ENCODE assay signal across 22 cellular contexts in genomic region chr11:66550887-66551286, GRCh38. TPM values are rescaled to one million over a fixed set of nuclear protein-coding genes. Genes with fewer than 3 reads are reported as not detected.
A peak's percentile ranks its signal among the peaks of the same experiment; 100 is the strongest.
DNase-seq lines count a peak whose midpoint lies in the region; ATAC-seq and TF ChIP-seq lines count a peak whose summit lies in the region.
"Had no signal": no experiment of that assay in that cellular context is flagged by ENCODE, and none has a peak within 500 bp of the region (broad histone marks: within the 10 kb centered on the region; RNA-seq: fewer than 3 reads in every experiment).

No MANE protein-coding gene starts in this region.

- H3K4me1 Mint-ChIP-seq in neural progenitor cell: peaks cover 28% of the 10 kb centered on the region

- no peaks in the 10 kb centered on the region for H3K9me3 Mint-ChIP-seq in neural progenitor cell
- H3K9me3 Mint-ChIP-seq: CD4-positive, alpha-beta T cell; CD8-positive, alpha-beta memory T cell had no signal

- DNase-seq in cardiac muscle cell (ENCODE audit: low read depth in 1 of 2, low spot score in 1 of 2) (no peak), heart right ventricle (no peak), neural progenitor cell (ENCODE audit: low spot score) (no peak), psoas muscle (no peak), foreskin melanocyte (no peak), hepatic stellate cell (ENCODE audit: low spot score) (no peak)
- DNase-seq in activated naive CD4-positive, alpha-beta T cell (lab: John Stamatoyannopoulos, UW): no peak
- DNase-seq: ACHN; AML-193; BE2C; CD4-positive, alpha-beta T cell; CD8-positive, alpha-beta memory T cell; DMS 273 treated with DMSO at 0.1 percent for 48 hours; DMS79; EL; GF-D8; GOT3; HCEC 1CT had no signal

- ATAC-seq in heart right ventricle (no peak), psoas muscle (no peak)

- no peaks in the 10 kb centered on the region for H3K79me2 ChIP-seq in neural progenitor cell (ENCODE audit: low read depth)

- H3K4me3 Mint-ChIP-seq in neural progenitor cell: no peak overlapping the region
- H3K4me3 Mint-ChIP-seq: CD14-positive monocyte; CD4-positive, alpha-beta T cell had no signal

- H3K9me3 ChIP-seq in cardiac muscle cell (ENCODE audit: low read depth): no peaks in the 10 kb centered on the region
- no peaks in the 10 kb centered on the region for H3K9me3 ChIP-seq in heart right ventricle
- no peaks in the 10 kb centered on the region for H3K9me3 ChIP-seq in HEK293 (ENCODE audit: control insufficient read depth, insufficient read depth, low read depth, low read length)
- no peaks in the 10 kb centered on the region for H3K9me3 ChIP-seq in neural progenitor cell (ENCODE audit: low read depth)
- no peaks in the 10 kb centered on the region for H3K9me3 ChIP-seq in psoas muscle
- H3K9me3 ChIP-seq: BE2C; BLaER1 treated with 17β-estradiol and CSF1 and Interleukin-3, amounts not matched to agents 10 nM and 100 nM had no signal

- H3K27me3 ChIP-seq in cardiac muscle cell (no peaks in the 10 kb centered on the region), heart right ventricle (peaks cover 0 to 5% (median 0%) of the 10 kb centered on the region in 7 donors), neural progenitor cell (no peaks in the 10 kb centered on the region), psoas muscle (ENCODE audit: insufficient read depth in 3 of 3, low read length in 2 of 3) (no peaks in the 10 kb centered on the region)
- H3K27me3 ChIP-seq: BE2C; BLaER1 treated with 17β-estradiol and CSF1 and Interleukin-3, amounts not matched to agents 10 nM and 100 nM had no signal

- H3K4me2 ChIP-seq in neural progenitor cell: no peak overlapping the region
- H3K4me2 ChIP-seq: BLaER1 treated with 17β-estradiol and CSF1 and Interleukin-3, amounts not matched to agents 10 nM and 100 nM had no signal

- no peak overlapping the region for H3K9ac ChIP-seq in neural progenitor cell
- H3K9ac ChIP-seq: BLaER1 treated with 17β-estradiol and CSF1 and Interleukin-3, amounts not matched to agents 10 nM and 100 nM had no signal

- H3K4me3 ChIP-seq in cardiac muscle cell: no peak overlapping the region
- H3K4me3 ChIP-seq in heart right ventricle: no peak overlapping the region
- H3K4me3 ChIP-seq in HEK293 (ENCODE audit: low read depth, low read length): no peak overlapping the region
- no peak overlapping the region for H3K4me3 ChIP-seq in neural progenitor cell
- no peak overlapping the region for H3K4me3 ChIP-seq in psoas muscle
- H3K4me3 ChIP-seq: BLaER1 treated with 17β-estradiol and CSF1 and Interleukin-3, amounts not matched to agents 10 nM and 100 nM had no signal

- peaks cover 20% of the 10 kb centered on the region for H3K27me3 Mint-ChIP-seq in neural progenitor cell (ENCODE audit: insufficient read depth, low read depth)

- peak overlapping the region; percentile 65 for H3K27ac ChIP-seq in cardiac muscle cell
- no peak overlapping the region for H3K27ac ChIP-seq in heart right ventricle
- no peak overlapping the region for H3K27ac ChIP-seq in HEK293 (ENCODE audit: extremely low read depth, low read depth, low read length)
- no peak overlapping the region for H3K27ac ChIP-seq in neural progenitor cell
- H3K27ac ChIP-seq in psoas muscle: peak overlapping the region; percentile 37
- H3K27ac ChIP-seq: 22Rv1; BLaER1 treated with 17β-estradiol and CSF1 and Interleukin-3, amounts not matched to agents 10 nM and 100 nM had no signal

- no peak overlapping the region for H2AFZ ChIP-seq in neural progenitor cell (replicated peaks)

- CTCF ChIA-PET in HEK293 (lab: Yijun Ruan, JAX): interaction anchor here (0.7 kb wide), 1 partner anchor 101 kb away, joined by 3 read pairs; no protein-coding TSS in a partner anchor

- TF ChIP-seq CTCF in cardiac muscle cell (IDR thresholded peaks at IDR 0.05; ENCODE audit: low read depth, low read length) (no peak), heart right ventricle (IDR thresholded peaks at IDR 0.05) (no peak), HEK293 (tag by site-specific recombination; IDR thresholded peaks at IDR 0.05) (no peak), neural progenitor cell (IDR thresholded peaks at IDR 0.05) (no peak), psoas muscle (IDR thresholded peaks at IDR 0.05) (no peak)

- H3K4me1 ChIP-seq in cardiac muscle cell (ENCODE audit: low read depth) (peaks cover 4% of the 10 kb centered on the region), heart right ventricle (peaks cover 0 to 12% (median 9%) of the 10 kb centered on the region in 9 donors), HEK293 (ENCODE audit: control insufficient read depth, insufficient read depth, low read length) (no peaks in the 10 kb centered on the region), neural progenitor cell (peaks cover 20% of the 10 kb centered on the region), psoas muscle (peaks cover 13% of the 10 kb centered on the region)
- H3K4me1 ChIP-seq: BE2C had no signal

- H3K36me3 Mint-ChIP-seq in neural progenitor cell: no peaks in the 10 kb centered on the region
- H3K36me3 Mint-ChIP-seq: CD14-positive monocyte had no signal

- peaks cover 35% of the 10 kb centered on the region for H3F3A ChIP-seq in neural progenitor cell (ENCODE audit: low read depth)

- POLR2A ChIA-PET in HEK293 (lab: Yijun Ruan, JAX): no interaction called here

- intact Hi-C loops in heart right ventricle (cut with DNase I) (no loop called here), psoas muscle (cut with DNase I) (no loop called here)

- peak overlapping the region; percentile 44 for H3K27ac Mint-ChIP-seq in neural progenitor cell
- H3K27ac Mint-ChIP-seq: CD14-positive monocyte; CD4-positive, alpha-beta T cell had no signal

- WGBS in heart right ventricle, 2 donors: 83 to 88% methylated on average over 4 of the region's 4 CpGs
- 80 to 94% (median 86%) methylated on average over 4 of the region's 4 CpGs for WGBS in psoas muscle, 3 donors

- H4K20me1 ChIP-seq in neural progenitor cell (ENCODE audit: low read depth): peaks cover 15% of the 10 kb centered on the region
- H4K20me1 ChIP-seq: BLaER1 treated with 17β-estradiol and CSF1 and Interleukin-3, amounts not matched to agents 10 nM and 100 nM had no signal

- H3K36me3 ChIP-seq in cardiac muscle cell (no peaks in the 10 kb centered on the region), heart right ventricle (no peaks in the 10 kb centered on the region), HEK293 (ENCODE audit: control insufficient read depth in 2 of 2, insufficient read depth in 1 of 2, low read length in 2 of 2) (no peaks in the 10 kb centered on the region), neural progenitor cell (no peaks in the 10 kb centered on the region), psoas muscle (ENCODE audit: insufficient read depth in 1 of 2, low read depth in 1 of 2) (no peaks in the 10 kb centered on the region)
- H3K36me3 ChIP-seq: BE2C; BLaER1 treated with 17β-estradiol and CSF1 and Interleukin-3, amounts not matched to agents 10 nM and 100 nM had no signal

TF ChIP-seq in HEK293, 187 proteins besides CTCF, POLR2A, EP300 and RAD21 (continues in another document):
- no peak for TF ChIP-seq ZNF19 (tag by site-specific recombination; IDR thresholded peaks at IDR 0.05; ENCODE audit: low read depth)

RNA-seq across cellular contexts. Expression of gene ACTN3, which starts 4.2 kb away (rescaled TPM):
- 74.2 and 189 TPM in 2 replicates for total RNA-seq in cardiac muscle cell
- 111 and 322 TPM in 2 replicates for polyA plus RNA-seq in cardiac muscle cell
- total RNA-seq in heart right ventricle: under 1 TPM in 1 of 10 donors, not detected in 9; 0.24 TPM
- polyA plus RNA-seq in heart right ventricle: under 1 TPM in 1 of 2 donors, not detected in 1; 0.03 TPM
- 20.2 and 33.0 TPM in 2 replicates for total RNA-seq in neural progenitor cell (ENCODE audit: low replicate concordance)
- total RNA-seq in psoas muscle: 100 to 1,000 TPM in 1 of 4 donors, 10 to 100 TPM in 2, 1 to 10 TPM in 1; 2.9 to 254 (median 78.4) TPM
- 100 to 1,000 TPM in 1 of 3 donors, 10 to 100 TPM in 1, 1 to 10 TPM in 1; 8.7 to 531 (median 15.1) TPM for polyA plus RNA-seq in psoas muscle
- polyA plus RNA-seq: CD14-positive monocyte; CD8-positive, alpha-beta memory T cell had no signal

RNA-seq across cellular contexts. Expression of gene ZDHHC24, which starts 5.0 kb away (rescaled TPM):
- total RNA-seq in cardiac muscle cell (14.7 and 21.6 TPM in 2 replicates), heart right ventricle (1 to 10 TPM; 4.6 to 8.4 (median 5.4) TPM), neural progenitor cell (ENCODE audit: low replicate concordance) (4.1 and 10.0 TPM in 2 replicates), psoas muscle (1 to 10 TPM; 3.9 to 6.5 (median 5.2) TPM)
- polyA plus RNA-seq in cardiac muscle cell (15.2 and 16.9 TPM in 2 replicates), heart right ventricle (1 to 10 TPM; 6.3 to 7.7 TPM), psoas muscle (1 to 10 TPM; 5.4 to 7.6 (median 5.5) TPM)

RNA-seq across cellular contexts. Expression of gene CTSF, which starts 17.5 kb away (rescaled TPM):
- 15.2 and 45.6 TPM in 2 replicates for total RNA-seq in cardiac muscle cell
- 16.8 and 51.0 TPM in 2 replicates for polyA plus RNA-seq in cardiac muscle cell
- 10 to 100 TPM; 29.1 to 75.5 (median 51.3) TPM for total RNA-seq in heart right ventricle
- 10 to 100 TPM; 17.1 to 19.9 TPM for polyA plus RNA-seq in heart right ventricle
- total RNA-seq in neural progenitor cell (ENCODE audit: low replicate concordance): 1.1 TPM in 1 of 2 replicates, not detected in the other
- 10 to 100 TPM; 31.5 to 79.0 (median 50.3) TPM for total RNA-seq in psoas muscle
- polyA plus RNA-seq in psoas muscle: 10 to 100 TPM; 16.5 to 33.0 (median 31.5) TPM

RNA-seq across cellular contexts. Expression of gene BBS1, which starts 40.5 kb away (rescaled TPM):
- total RNA-seq in cardiac muscle cell (100 and 106 TPM in 2 replicates), heart right ventricle (10 to 100 TPM; 14.5 to 23.9 (median 18.1) TPM), neural progenitor cell (ENCODE audit: low replicate concordance) (42.0 and 68.9 TPM in 2 replicates), psoas muscle (10 to 100 TPM in 3 of 4 donors, 1 to 10 TPM in 1; 8.4 to 15.3 (median 12.1) TPM)
- polyA plus RNA-seq in cardiac muscle cell (59.7 and 62.7 TPM in 2 replicates), heart right ventricle (10 to 100 TPM in 1 of 2 donors, 1 to 10 TPM in 1; 9.6 to 14.7 TPM), psoas muscle (10 to 100 TPM in 1 of 3 donors, 1 to 10 TPM in 2; 4.4 to 13.8 (median 5.0) TPM)

RNA-seq across cellular contexts. Expression of gene CCDC87, which starts 42.0 kb away (rescaled TPM):
- 2.7 and 3.9 TPM in 2 replicates for total RNA-seq in cardiac muscle cell
- polyA plus RNA-seq in cardiac muscle cell: 1.2 and 4.8 TPM in 2 replicates
- total RNA-seq in heart right ventricle: under 1 TPM; 0.17 to 0.66 (median 0.37) TPM
- under 1 TPM; 0.14 to 0.22 TPM for polyA plus RNA-seq in heart right ventricle
- 0.22 and 1.2 TPM in 2 replicates for total RNA-seq in neural progenitor cell (ENCODE audit: low replicate concordance)
- total RNA-seq in psoas muscle: under 1 TPM in 3 of 4 donors, not detected in 1; 0.36 to 0.46 (median 0.36) TPM
- 1 to 10 TPM in 1 of 3 donors, under 1 TPM in 2; 0.06 to 1.1 (median 0.20) TPM for polyA plus RNA-seq in psoas muscle
- polyA plus RNA-seq: CD14-positive monocyte; CD8-positive, alpha-beta memory T cell had no signal

Comparison
In these comparisons a context has a peak if more than half of its experiments do, and no peak if none do; other contexts are left out.
1. H3K27ac ChIP-seq: peak in cardiac muscle cell (single experiment) and psoas muscle (single experiment); none in heart right ventricle (0 of 10), HEK293 (single experiment) and neural progenitor cell (single experiment).